In genomic region chr19:38004505-38005223, GRCh38 we compare ENCODE assay signal across 8 cellular contexts.
DNase-seq lines count a peak whose midpoint lies in the region; ATAC-seq and TF ChIP-seq lines count a peak whose summit lies in the region.

No MANE protein-coding gene starts in this region.

- TF ChIP-seq CTCF in OCI-LY3 (IDR thresholded peaks at IDR 0.05; ENCODE audit: low read depth, low read length): no peak

- no peaks in the 10 kb centered on the region for H3K27me3 Mint-ChIP-seq in naive thymus-derived CD8-positive, alpha-beta T cell

- H3K9ac ChIP-seq in OCI-LY3 (ENCODE audit: low read length): peak overlapping the region; percentile 69

- H3K27me3 ChIP-seq in OCI-LY3 (ENCODE audit: low read depth, low read length): no peaks in the 10 kb centered on the region

- H3K9me3 Mint-ChIP-seq in naive thymus-derived CD8-positive, alpha-beta T cell: no peaks in the 10 kb centered on the region

- H3K79me2 ChIP-seq in OCI-LY3 (ENCODE audit: low read length): 0 out of 2 replicates have a peak, but pooled peaks cover 4% of the 10 kb centered on the region

- ATAC-seq in GM19467 (IDR thresholded peaks at IDR 0.05; ENCODE audit: unreplicated experiment) (peak; percentile 55), left lobe of liver (peak; percentile 76)
- ATAC-seq in stimulated activated naive CD8-positive, alpha-beta T cell treated with anti-CD3 and anti-CD28 coated beads, Interleukin-15, Interleukin-2, amounts not matched to agents 100 U/mL and 50 U/mL, for 24 hours: peak; percentile 24
- no peak for ATAC-seq in naive thymus-derived CD8-positive, alpha-beta T cell

- peak overlapping the region; percentile 75 for H3K4me3 ChIP-seq in OCI-LY3 (ENCODE audit: low read length)

- H3K9me3 ChIP-seq in OCI-LY3 (ENCODE audit: insufficient read depth, low read length): no peaks in the 10 kb centered on the region

- H3K4me1 Mint-ChIP-seq in naive thymus-derived CD8-positive, alpha-beta T cell: peaks cover 15 to 50% (median 18%) of the 10 kb centered on the region in 4 donors

- peaks cover 36% of the 10 kb centered on the region for H3K4me1 ChIP-seq in OCI-LY3 (ENCODE audit: low read length)

- H2AFZ ChIP-seq in OCI-LY3 (ENCODE audit: low read depth, low read length): peak overlapping the region; percentile 61; the same call in 1 of the 2 replicates

- H3K36me3 ChIP-seq in OCI-LY3 (replicated peaks; ENCODE audit: low read depth, low read length): no peaks in the 10 kb centered on the region

- H3K4me2 ChIP-seq in OCI-LY3 (ENCODE audit: low read length): peak overlapping the region; percentile 99

- H4K20me1 ChIP-seq in OCI-LY3 (ENCODE audit: insufficient read depth, low read length): no peaks in the 10 kb centered on the region

- POLR2A ChIA-PET in naive thymus-derived CD8-positive, alpha-beta T cell (lab: Charles Lee): no interaction called here

- H3K27ac Mint-ChIP-seq in naive thymus-derived CD8-positive, alpha-beta T cell: no peak overlapping the region

- DNase-seq in Daoy (ENCODE audit: low read depth) (peak; percentile 96), HS-27A (ENCODE audit: low read depth) (peak; percentile 100), dermis microvascular lymphatic vessel endothelial cell (ENCODE audit: low read depth in 2 of 2) (peak; percentile 97 to 98), left lobe of liver (ENCODE audit: low spot score) (peak; percentile 53)
- DNase-seq in stimulated activated naive CD8-positive, alpha-beta T cell treated with anti-CD3 and anti-CD28 coated beads, Interleukin-15, Interleukin-2, amounts not matched to agents 100 U/mL and 50 U/mL, for 24 hours: no peak
- no peak for DNase-seq in naive thymus-derived CD8-positive, alpha-beta T cell

- H3K36me3 Mint-ChIP-seq in naive thymus-derived CD8-positive, alpha-beta T cell: peaks cover 0 to 9% (median 0%) of the 10 kb centered on the region in 3 donors

- no peak overlapping the region for H3K4me3 Mint-ChIP-seq in naive thymus-derived CD8-positive, alpha-beta T cell

- H3K27ac ChIP-seq in OCI-LY3 (ENCODE audit: low read length): peak overlapping the region; percentile 57

Comparison
In these comparisons a context has a peak if more than half of its experiments do, and no peak if none do; other contexts are left out.
1. DNase-seq: peak in Daoy (single experiment), HS-27A (single experiment), dermis microvascular lymphatic vessel endothelial cell (2 of 2) and left lobe of liver (single experiment); none in stimulated activated naive CD8-positive, alpha-beta T cell treated with anti-CD3 and anti-CD28 coated beads, Interleukin-15, Interleukin-2, amounts not matched to agents 100 U/mL and 50 U/mL, for 24 hours (single experiment) and naive thymus-derived CD8-positive, alpha-beta T cell (0 of 10).
2. ATAC-seq: peak in GM19467 (single experiment), left lobe of liver (single experiment) and stimulated activated naive CD8-positive, alpha-beta T cell treated with anti-CD3 and anti-CD28 coated beads, Interleukin-15, Interleukin-2, amounts not matched to agents 100 U/mL and 50 U/mL, for 24 hours (single experiment); none in naive thymus-derived CD8-positive, alpha-beta T cell (0 of 2).